ENCODE assay signal across 8 cellular contexts in genomic region chr12:127280393-127281275, GRCh38.
DNase-seq lines count a peak whose midpoint lies in the region; ATAC-seq and TF ChIP-seq lines count a peak whose summit lies in the region.

No MANE protein-coding gene starts in this region.

- no peaks in the 10 kb centered on the region for H3K36me3 ChIP-seq in CD4-positive, CD25-positive, alpha-beta regulatory T cell (ENCODE audit: control insufficient read depth, insufficient read depth, low read length)
- H3K36me3 ChIP-seq in OCI-LY7 (ENCODE audit: insufficient read depth, low read length): no peaks in the 10 kb centered on the region

- H3K4me1 Mint-ChIP-seq in CD4-positive, CD25-positive, alpha-beta regulatory T cell: peaks cover 0 to 2% (median 0%) of the 10 kb centered on the region in 4 donors
- no peaks in the 10 kb centered on the region for H3K4me1 Mint-ChIP-seq in activated naive CD4-positive, alpha-beta T cell treated with anti-CD3 and anti-CD28 coated beads for 36 hours (ENCODE audit: low read depth)

- no peak overlapping the region for H3K4me3 ChIP-seq in CD4-positive, CD25-positive, alpha-beta regulatory T cell (ENCODE audit: low read depth, low read length)
- H3K4me3 ChIP-seq in OCI-LY7 (ENCODE audit: low read depth, low read length, poor library complexity, severe bottlenecking) (no peak overlapping the region), iPS-18c (ENCODE audit: insufficient read depth, low read depth, low read length) (peak overlapping the region; percentile 34)

- no peak overlapping the region for H2AFZ ChIP-seq in OCI-LY7 (ENCODE audit: low read length)

- ATAC-seq in CD4-positive, CD25-positive, alpha-beta regulatory T cell (ENCODE audit: low read depth in 2 of 2): peak in 1 of 2 donors; percentile 53
- ATAC-seq in GM21723 (IDR thresholded peaks at IDR 0.05; ENCODE audit: unreplicated experiment): peak; percentile 78
- no peak for ATAC-seq in HG03095 (IDR thresholded peaks at IDR 0.05; ENCODE audit: unreplicated experiment)

- peaks cover 0 to 2% (median 0%) of the 10 kb centered on the region in 7 donors for H3K9me3 Mint-ChIP-seq in CD4-positive, CD25-positive, alpha-beta regulatory T cell
- H3K9me3 Mint-ChIP-seq in activated naive CD4-positive, alpha-beta T cell treated with anti-CD3 and anti-CD28 coated beads for 36 hours: no peaks in the 10 kb centered on the region

- POLR2A ChIA-PET in OCI-LY7 (lab: Charles Lee): no interaction called here

- H3K27me3 ChIP-seq in CD4-positive, CD25-positive, alpha-beta regulatory T cell (ENCODE audit: control insufficient read depth, insufficient read depth, low read length): no peaks in the 10 kb centered on the region

- intact Hi-C loops in OCI-LY7 (cut with micrococcal nuclease; ENCODE audit: unreplicated experiment): no loop called here
- intact Hi-C loops in activated naive CD4-positive, alpha-beta T cell treated with anti-CD3 and anti-CD28 coated beads for 36 hours (cut with micrococcal nuclease): loop anchor here (1.0 to 5.0 kb wide), 4 partner anchors 101 to 787 kb away; no protein-coding TSS in a partner anchor

- DNase-seq in CD4-positive, CD25-positive, alpha-beta regulatory T cell: peak in 2 of 3 donors; percentile 23 to 40
- DNase-seq in OCI-LY7 (ENCODE audit: low spot score) (peak; percentile 39), glomerular visceral epithelial cell (ENCODE audit: extremely low spot score) (no peak)
- DNase-seq in activated naive CD4-positive, alpha-beta T cell treated with anti-CD3 and anti-CD28 coated beads for 36 hours: peak; percentile 77
- peak; percentile 75 to 82 for DNase-seq in stimulated activated CD4-positive, alpha-beta T cell treated with anti-CD3 and anti-CD28 coated beads, Interleukin-2, amount 100 ng/mL, for 48 hours

- CTCF ChIA-PET in OCI-LY7 (lab: Charles Lee; ENCODE audit: unreplicated experiment): no interaction called here
- CTCF ChIA-PET in activated naive CD4-positive, alpha-beta T cell treated with anti-CD3 and anti-CD28 coated beads for 36 hours (lab: Charles Lee): interaction anchor here (0.6 to 1.6 kb wide), 6 partner anchors 17 to 110 kb away, joined by 3 to 4 read pairs (median 3); no protein-coding TSS in a partner anchor

- TF ChIP-seq CTCF in OCI-LY7 (conservative IDR thresholded peaks at IDR 0.05; ENCODE audit: low read length): peak; percentile 87

- H3K27ac ChIP-seq in CD4-positive, CD25-positive, alpha-beta regulatory T cell (ENCODE audit: insufficient read depth, low read length, poor library complexity, severe bottlenecking): no peak overlapping the region
- H3K27ac ChIP-seq in OCI-LY7 (ENCODE audit: low read depth, low read length, poor library complexity, severe bottlenecking): no peak overlapping the region

- no peaks in the 10 kb centered on the region for H3K27me3 Mint-ChIP-seq in CD4-positive, CD25-positive, alpha-beta regulatory T cell
- H3K27me3 Mint-ChIP-seq in activated naive CD4-positive, alpha-beta T cell treated with anti-CD3 and anti-CD28 coated beads for 36 hours (ENCODE audit: low read depth): peaks cover 25% of the 10 kb centered on the region

- no TSS peak for BruUV-seq in OCI-LY7 (replicated peaks; lab: Mats Ljungman, UMichigan)

- no peak overlapping the region for H3K4me2 ChIP-seq in OCI-LY7 (ENCODE audit: low read length)

- peak overlapping the region in 1 of 4 donors; percentile 62 for H3K4me3 Mint-ChIP-seq in CD4-positive, CD25-positive, alpha-beta regulatory T cell
- H3K4me3 Mint-ChIP-seq in activated naive CD4-positive, alpha-beta T cell treated with anti-CD3 and anti-CD28 coated beads for 36 hours: no peak overlapping the region

- H3K4me1 ChIP-seq in CD4-positive, CD25-positive, alpha-beta regulatory T cell (ENCODE audit: control insufficient read depth, insufficient read depth, low read length, poor library complexity, severe bottlenecking): no peaks in the 10 kb centered on the region
- no peaks in the 10 kb centered on the region for H3K4me1 ChIP-seq in OCI-LY7 (ENCODE audit: insufficient read depth, low read length, poor library complexity, severe bottlenecking)

- no peaks in the 10 kb centered on the region for H3K9me3 ChIP-seq in CD4-positive, CD25-positive, alpha-beta regulatory T cell (ENCODE audit: control insufficient read depth in 2 of 2, low read length in 2 of 2)
- H3K9me3 ChIP-seq in OCI-LY7 (ENCODE audit: low read length): no peaks in the 10 kb centered on the region
- no peaks in the 10 kb centered on the region for H3K9me3 ChIP-seq in iPS-18c (ENCODE audit: control insufficient read depth, insufficient read depth, low read length)

- no peaks in the 10 kb centered on the region for H3K9me2 ChIP-seq in OCI-LY7 (ENCODE audit: insufficient read depth, low read length)

- no peaks in the 10 kb centered on the region for H4K20me1 ChIP-seq in OCI-LY7 (ENCODE audit: insufficient read depth, low read length)

- H3K27ac Mint-ChIP-seq in CD4-positive, CD25-positive, alpha-beta regulatory T cell: no peak overlapping the region
- H3K27ac Mint-ChIP-seq in activated naive CD4-positive, alpha-beta T cell treated with anti-CD3 and anti-CD28 coated beads for 36 hours: no peak overlapping the region

- no peaks in the 10 kb centered on the region for H3K79me2 ChIP-seq in OCI-LY7 (ENCODE audit: insufficient read depth, low read depth, low read length)

- no peaks in the 10 kb centered on the region for H3K36me3 Mint-ChIP-seq in CD4-positive, CD25-positive, alpha-beta regulatory T cell
- no peaks in the 10 kb centered on the region for H3K36me3 Mint-ChIP-seq in activated naive CD4-positive, alpha-beta T cell treated with anti-CD3 and anti-CD28 coated beads for 36 hours (ENCODE audit: low read depth)
